ENCODE assay signal across 7 cellular contexts in the genomic region with DNA sequence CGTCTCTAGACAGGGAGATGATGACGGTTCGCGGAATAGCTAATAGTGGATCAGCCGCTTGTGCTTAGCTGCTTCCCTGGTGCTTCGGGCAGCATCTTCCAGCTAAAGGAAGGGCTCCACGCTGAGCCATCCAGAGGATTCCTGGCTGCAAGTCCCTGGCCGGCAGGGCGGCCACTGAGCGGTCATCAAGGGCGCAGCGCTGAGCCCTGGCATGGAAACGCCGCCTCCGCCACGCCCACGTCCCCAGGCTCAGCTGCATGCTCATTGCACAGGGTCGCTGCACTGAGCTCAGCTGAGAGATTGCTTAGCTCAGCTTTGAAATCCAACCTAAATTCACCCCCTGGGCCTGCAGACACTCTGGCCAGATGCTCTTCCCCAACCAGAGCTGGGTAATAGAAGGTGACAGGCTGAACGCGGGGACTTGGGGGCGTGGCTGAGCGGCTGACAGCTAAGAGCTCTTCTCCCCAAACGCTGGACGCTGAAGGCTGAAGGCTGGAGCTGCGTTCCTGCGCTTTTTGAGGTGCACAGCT.
DNase-seq lines count a peak whose midpoint lies in the region; ATAC-seq and TF ChIP-seq lines count a peak whose summit lies in the region.

No MANE protein-coding gene starts in this region.

- intact Hi-C loops in ascending aorta (cut with DNase I) = no loop called here

- no peak overlapping the region for H3K27ac Mint-ChIP-seq in progenitor cell of endocrine pancreas

- H3K4me3 ChIP-seq in ascending aorta = peak overlapping the region; percentile 32 to 57

- peak overlapping the region; percentile 52 for H3K4me3 Mint-ChIP-seq in progenitor cell of endocrine pancreas (ENCODE audit: low read depth)

- no peak for TF ChIP-seq CTCF in ascending aorta (IDR thresholded peaks at IDR 0.05)
- peak; percentile 16 for TF ChIP-seq CTCF in progenitor cell of endocrine pancreas (IDR thresholded peaks at IDR 0.05; ENCODE audit: unreplicated experiment)

- H3K27me3 ChIP-seq in ascending aorta = no peaks in the 10 kb centered on the region

- peaks cover 1% of the 10 kb centered on the region for H3K36me3 Mint-ChIP-seq in progenitor cell of endocrine pancreas (ENCODE audit: insufficient read depth)

- H3K27me3 Mint-ChIP-seq in progenitor cell of endocrine pancreas = peaks cover 19% of the 10 kb centered on the region

- H3K9me3 Mint-ChIP-seq in progenitor cell of endocrine pancreas (ENCODE audit: low read depth) = peaks cover 4% of the 10 kb centered on the region

- no peaks in the 10 kb centered on the region for H3K9me3 ChIP-seq in ascending aorta

- H3K4me1 Mint-ChIP-seq in progenitor cell of endocrine pancreas (ENCODE audit: low read depth) = peaks cover 20% of the 10 kb centered on the region

- peak; percentile 66 for ATAC-seq in GM18909 (IDR thresholded peaks at IDR 0.05; ENCODE audit: poor library complexity, unreplicated experiment)
- no peak for ATAC-seq in GM18520 (IDR thresholded peaks at IDR 0.05; ENCODE audit: unreplicated experiment)

- no peaks in the 10 kb centered on the region for H3K36me3 ChIP-seq in ascending aorta

- H3K27ac ChIP-seq in ascending aorta = no peak overlapping the region

- H3K4me1 ChIP-seq in ascending aorta = no peaks in the 10 kb centered on the region

- DNase-seq in NCI-H187 (lab: John Stamatoyannopoulos, UW) = peak; percentile 65 to 81
- peak in 1 of 2 donors; percentile 64 for DNase-seq in ascending aorta (ENCODE audit: low spot score in 2 of 2)
- peak in 45 of 51 donors; percentile 3 to 78 (median 33) for DNase-seq in hypothalamus (lab: John Stamatoyannopoulos, UW)
- peak; percentile 47 for DNase-seq in progenitor cell of endocrine pancreas (ENCODE audit: low spot score, unreplicated experiment)
- no peak for DNase-seq in NAMALWA (ENCODE audit: low spot score)
